ENCODE assay signal across 8 cellular contexts in the genomic region with DNA sequence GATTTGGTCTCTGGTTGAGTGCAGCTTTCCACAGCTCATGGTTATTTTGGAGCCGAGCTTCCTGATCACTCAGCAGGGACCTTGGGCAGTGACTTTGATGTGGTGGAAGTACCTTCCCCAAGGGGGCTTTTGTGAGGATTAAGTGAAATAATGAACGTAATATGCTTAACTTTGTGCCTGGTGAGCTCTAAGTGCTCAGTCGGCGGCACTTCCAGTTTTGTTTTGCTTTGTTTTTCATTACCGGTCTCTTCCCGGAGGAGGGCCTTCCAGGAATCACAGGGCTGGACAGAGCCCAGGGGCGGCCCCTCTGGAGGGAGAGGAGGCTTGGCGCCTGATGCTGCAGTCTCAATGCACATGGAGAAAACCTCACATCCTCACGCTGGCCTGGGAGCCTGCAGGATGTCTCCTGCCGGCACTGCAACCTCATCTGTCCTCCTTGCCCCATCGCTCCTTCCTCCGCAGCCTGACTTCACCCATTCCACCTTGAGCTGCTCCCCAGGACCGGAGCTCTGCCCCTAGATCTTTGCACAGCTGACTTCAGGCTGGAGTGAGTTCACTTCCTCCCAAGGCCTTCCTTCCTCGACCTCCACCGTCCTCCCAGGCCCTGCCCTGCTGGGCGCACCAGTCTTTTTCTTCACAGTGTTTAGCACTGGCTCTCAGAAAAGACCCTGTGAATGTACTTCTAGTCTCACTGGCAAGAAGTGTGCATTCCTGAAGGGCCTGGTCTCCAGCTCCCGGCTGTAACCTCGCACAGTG. TPM values are rescaled to one million over a fixed set of nuclear protein-coding genes. Genes with fewer than 3 reads are reported as not detected.
DNase-seq lines count a peak whose midpoint lies in the region; ATAC-seq, FAIRE-seq and TF ChIP-seq lines count a peak whose summit lies in the region.

No MANE protein-coding gene starts in this region.

- peaks cover 4 to 96% (median 60%) of the 10 kb centered on the region in 3 donors for H3K4me1 ChIP-seq in gastroesophageal sphincter
- H3K4me1 ChIP-seq in neuron (ENCODE audit: insufficient read depth, low read length) = peaks cover 30% of the 10 kb centered on the region

- no peaks in the 10 kb centered on the region for H3K27me3 Mint-ChIP-seq in activated CD4-positive, alpha-beta T cell treated with anti-CD3 and anti-CD28 coated beads for 36 hours
- no peaks in the 10 kb centered on the region for H3K27me3 Mint-ChIP-seq in activated T-cell treated with anti-CD3 and anti-CD28 coated beads, Interleukin-2, amount 50 U/mL, for 4 hours (ENCODE audit: low read depth)

- H3K9me3 Mint-ChIP-seq in activated CD4-positive, alpha-beta T cell treated with anti-CD3 and anti-CD28 coated beads for 36 hours (ENCODE audit: low read depth) = no peaks in the 10 kb centered on the region
- H3K9me3 Mint-ChIP-seq in activated T-cell treated with anti-CD3 and anti-CD28 coated beads, Interleukin-2, amount 50 U/mL, for 4 hours = no peaks in the 10 kb centered on the region

- no peak for TF ChIP-seq EP300 in gastroesophageal sphincter (IDR thresholded peaks at IDR 0.05)

- TF ChIP-seq CTCF in gastroesophageal sphincter (IDR thresholded peaks at IDR 0.05) = no peak

- ATAC-seq in activated CD4-positive, alpha-beta T cell treated with anti-CD3 and anti-CD28 coated beads for 36 hours = no peak
- ATAC-seq in activated T-cell treated with anti-CD3 and anti-CD28 coated beads, Interleukin-2, amount 50 U/mL, for 4 hours = no peak
- ATAC-seq in gastroesophageal sphincter (peak; percentile 46), HG02981 (IDR thresholded peaks at IDR 0.05; ENCODE audit: unreplicated experiment) (no peak), GM21737 (IDR thresholded peaks at IDR 0.05; ENCODE audit: unreplicated experiment) (no peak)

- H3K36me3 Mint-ChIP-seq in activated CD4-positive, alpha-beta T cell treated with anti-CD3 and anti-CD28 coated beads for 36 hours (ENCODE audit: low read depth) = peaks cover 35% of the 10 kb centered on the region
- H3K36me3 Mint-ChIP-seq in activated T-cell treated with anti-CD3 and anti-CD28 coated beads, Interleukin-2, amount 50 U/mL, for 4 hours (ENCODE audit: insufficient read depth) = peaks cover 10% of the 10 kb centered on the region

- 3 to 14% methylated on average over 12 to 13 of the region's 18 CpGs for WGBS in gastroesophageal sphincter (ENCODE audit: low coverage in 1 of 2), 2 donors

- no peak for FAIRE-seq in HTR-8/SVneo (lab: Jason Lieb, UNC)

- no peak for TF ChIP-seq POLR2A in gastroesophageal sphincter (IDR thresholded peaks at IDR 0.05)

- H3K36me3 ChIP-seq in gastroesophageal sphincter = no peaks in the 10 kb centered on the region
- H3K36me3 ChIP-seq in neuron (ENCODE audit: insufficient read depth, low read length) = no peaks in the 10 kb centered on the region

- CTCF ChIA-PET in activated CD4-positive, alpha-beta T cell treated with anti-CD3 and anti-CD28 coated beads for 36 hours (lab: Charles Lee) = interaction anchor here (0.8 to 5.2 kb wide), 11 partner anchors 11 to 83 kb away, joined by 3 to 55 read pairs (median 6); partner anchors contain the start of genes C19orf12 and POP4

- POLR2A ChIA-PET in activated CD4-positive, alpha-beta T cell treated with anti-CD3 and anti-CD28 coated beads for 36 hours (lab: Charles Lee) = interaction anchor here (0.6 to 1.2 kb wide), 2 partner anchors 40 to 61 kb away, joined by 3 to 5 read pairs; partner anchors contain the start of gene POP4

- DNase-seq in activated CD4-positive, alpha-beta T cell treated with anti-CD3 and anti-CD28 coated beads for 36 hours = peak; percentile 56
- DNase-seq in activated CD4-positive, alpha-beta T cell treated with anti-CD3 and anti-CD28 coated beads, Interleukin-2, amount 50 U/mL, for 48 hours = no peak
- no peak for DNase-seq in activated T-cell treated with anti-CD3 and anti-CD28 coated beads, Interleukin-2, amount 50 U/mL, for 4 hours
- no peak for DNase-seq in HTR-8/SVneo (ENCODE audit: insufficient read length, low spot score)

- no peaks in the 10 kb centered on the region for H3K9me3 ChIP-seq in gastroesophageal sphincter
- H3K9me3 ChIP-seq in neuron (ENCODE audit: low read length) = no peaks in the 10 kb centered on the region

- peak overlapping the region; percentile 87 for H3K4me3 Mint-ChIP-seq in activated CD4-positive, alpha-beta T cell treated with anti-CD3 and anti-CD28 coated beads for 36 hours
- peak overlapping the region; percentile 84 for H3K4me3 Mint-ChIP-seq in activated T-cell treated with anti-CD3 and anti-CD28 coated beads, Interleukin-2, amount 50 U/mL, for 4 hours

- H3K27me3 ChIP-seq in gastroesophageal sphincter (no peaks in the 10 kb centered on the region), neuron (ENCODE audit: insufficient read depth, low read length) (peaks cover 27% of the 10 kb centered on the region)

- H3K27ac ChIP-seq in gastroesophageal sphincter = peak overlapping the region; percentile 74 to 94 (median 92)

- peaks cover 75% of the 10 kb centered on the region for H3K4me1 Mint-ChIP-seq in activated CD4-positive, alpha-beta T cell treated with anti-CD3 and anti-CD28 coated beads for 36 hours
- peaks cover 68% of the 10 kb centered on the region for H3K4me1 Mint-ChIP-seq in activated T-cell treated with anti-CD3 and anti-CD28 coated beads, Interleukin-2, amount 50 U/mL, for 4 hours (ENCODE audit: low read depth)

- peak overlapping the region; percentile 53 for H2AFZ ChIP-seq in neuron (ENCODE audit: low read depth, low read length)

- H3K4me3 ChIP-seq in gastroesophageal sphincter (peak overlapping the region; percentile 82 to 92), neuron (ENCODE audit: low read length) (peak overlapping the region; percentile 57)

- H3K27ac Mint-ChIP-seq in activated CD4-positive, alpha-beta T cell treated with anti-CD3 and anti-CD28 coated beads for 36 hours = peak overlapping the region; percentile 96

- intact Hi-C loops in activated CD4-positive, alpha-beta T cell treated with anti-CD3 and anti-CD28 coated beads for 36 hours (cut with DNase I, micrococcal nuclease) = loop anchor here (1.0 to 10.0 kb wide), 4 partner anchors 14 to 1548 kb away; partner anchors contain the start of gene UQCRFS1 (in 1 of the 2)

RNA-seq across cellular contexts. Expression of gene PLEKHF1, which starts 1.6 kb away (rescaled TPM):
- total RNA-seq in activated CD4-positive, alpha-beta T cell treated with anti-CD3 and anti-CD28 coated beads for 36 hours = 10 to 100 TPM; 25.4 to 26.6 TPM
- 10 to 100 TPM; 16.2 to 20.1 (median 18.4) TPM for total RNA-seq in activated T-cell treated with anti-CD3 and anti-CD28 coated beads, Interleukin-2, amount 50 U/mL, for 4 hours
- total RNA-seq in gastroesophageal sphincter = 10 to 100 TPM; 28.6 to 49.1 (median 38.8) TPM

RNA-seq across cellular contexts. Expression of gene C19orf12, which starts 48.2 kb away (rescaled TPM):
- 10 to 100 TPM; 26.7 to 35.7 TPM for total RNA-seq in activated CD4-positive, alpha-beta T cell treated with anti-CD3 and anti-CD28 coated beads for 36 hours
- total RNA-seq in activated T-cell treated with anti-CD3 and anti-CD28 coated beads, Interleukin-2, amount 50 U/mL, for 4 hours = 10 to 100 TPM; 39.3 to 45.7 (median 41.0) TPM
- total RNA-seq in gastroesophageal sphincter = 10 to 100 TPM; 37.6 to 62.1 (median 49.7) TPM
